Comparison of ENCODE assay signal across 12 cellular contexts in genomic region chr1:203153051-203153988, GRCh38. TPM values are rescaled to one million over a fixed set of nuclear protein-coding genes. Genes with fewer than 3 reads are reported as not detected.
DNase-seq lines count a peak whose midpoint lies in the region; ATAC-seq and TF ChIP-seq lines count a peak whose summit lies in the region.
"Had no signal": no experiment of that assay in that cellular context is flagged by ENCODE, and none has a peak within 500 bp of the region (broad histone marks: within the 10 kb centered on the region; RNA-seq: fewer than 3 reads in every experiment).

No MANE protein-coding gene starts in this region.

- no peak for TF ChIP-seq POLR2A in sigmoid colon (IDR thresholded peaks at IDR 0.05)

- H3K27me3 ChIP-seq in cardiac muscle cell (no peaks in the 10 kb centered on the region), heart right ventricle (peaks cover 0 to 7% (median 0%) of the 10 kb centered on the region in 7 donors), sigmoid colon (no peaks in the 10 kb centered on the region)

- ATAC-seq in heart right ventricle, result no peak
- no peak for ATAC-seq in HG03039 (IDR thresholded peaks at IDR 0.05; ENCODE audit: unreplicated experiment)

- intact Hi-C loops in heart right ventricle (cut with DNase I), result no loop called here
- intact Hi-C loops in sigmoid colon (cut with DNase I), result no loop called here

- H3K4me1 ChIP-seq in cardiac muscle cell (ENCODE audit: low read depth) (peaks cover 62% of the 10 kb centered on the region), heart right ventricle (peaks cover 0 to 30% (median 9%) of the 10 kb centered on the region in 9 donors), sigmoid colon (no peaks in the 10 kb centered on the region)

- no peaks in the 10 kb centered on the region for H3K9me3 ChIP-seq in cardiac muscle cell (ENCODE audit: low read depth)
- H3K9me3 ChIP-seq in heart right ventricle, result peaks cover 0 to 2% (median 0%) of the 10 kb centered on the region in 11 donors
- H3K9me3 ChIP-seq in sigmoid colon, result no peaks in the 10 kb centered on the region

- TF ChIP-seq EP300 in sigmoid colon (IDR thresholded peaks at IDR 0.05), result no peak

- DNase-seq in cardiac muscle cell (ENCODE audit: low read depth in 1 of 2, low spot score in 1 of 2) (peak; percentile 34), heart right ventricle (no peak), left kidney (ENCODE audit: low read depth, low spot score) (peak; percentile 86), sigmoid colon (no peak), activated gamma-delta T cell (lab: John Stamatoyannopoulos, UW) (no peak)
- no peak for DNase-seq in activated CD8-positive, alpha-beta memory T cell treated with anti-CD3 and anti-CD28 coated beads for 24 hours
- DNase-seq: H7, NCI-H1105 treated with DMSO at 0.1 percent for 48 hours had no signal

- no peaks in the 10 kb centered on the region for H3K36me3 ChIP-seq in cardiac muscle cell
- no peaks in the 10 kb centered on the region for H3K36me3 ChIP-seq in heart right ventricle
- H3K36me3 ChIP-seq in sigmoid colon, result no peaks in the 10 kb centered on the region

- H3K27ac ChIP-seq in cardiac muscle cell, result peak overlapping the region; percentile 59
- H3K27ac ChIP-seq in heart right ventricle, result no peak overlapping the region
- peak overlapping the region; percentile 76 for H3K27ac ChIP-seq in angular gyrus (ENCODE audit: low read depth, low read length)
- H3K27ac ChIP-seq in sigmoid colon, result no peak overlapping the region

- 72 to 80% methylated on average over 9 of the region's 9 CpGs for WGBS in heart right ventricle, 2 donors
- 83 to 90% methylated on average over 9 of the region's 9 CpGs for WGBS in sigmoid colon, 2 donors

- no peak for TF ChIP-seq CTCF in cardiac muscle cell (IDR thresholded peaks at IDR 0.05; ENCODE audit: low read depth, low read length)
- no peak for TF ChIP-seq CTCF in heart right ventricle (IDR thresholded peaks at IDR 0.05)
- TF ChIP-seq CTCF in sigmoid colon (IDR thresholded peaks at IDR 0.05), result no peak

- H3K4me3 ChIP-seq in cardiac muscle cell (no peak overlapping the region), heart right ventricle (no peak overlapping the region), sigmoid colon (no peak overlapping the region)
- H3K4me3 ChIP-seq: skin epidermis had no signal

RNA-seq across cellular contexts. Expression of gene MYBPH, which starts 22.3 kb away (rescaled TPM):
- total RNA-seq in cardiac muscle cell (0.53 and 1.4 TPM in 2 replicates), heart right ventricle (not detected), sigmoid colon (not detected)
- polyA plus RNA-seq in cardiac muscle cell (0.86 and 2.1 TPM in 2 replicates), heart right ventricle (not detected), sigmoid colon (not detected)
- total RNA-seq: H7, lung microvascular endothelial cell had no signal

RNA-seq across cellular contexts. Expression of gene ADORA1, which starts 25.8 kb away (rescaled TPM):
- total RNA-seq in cardiac muscle cell, result 8.5 and 14.9 TPM in 2 replicates
- 12.2 and 22.2 TPM in 2 replicates for polyA plus RNA-seq in cardiac muscle cell
- 10 to 100 TPM in 4 of 10 donors, 1 to 10 TPM in 6; 5.1 to 12.2 (median 9.3) TPM for total RNA-seq in heart right ventricle
- polyA plus RNA-seq in heart right ventricle, result 1 to 10 TPM; 1.8 to 8.3 TPM
- total RNA-seq in sigmoid colon, result 1 to 10 TPM in 1 of 4 donors, under 1 TPM in 1, not detected in 2; 0.33 to 1.1 TPM
- polyA plus RNA-seq in sigmoid colon, result 1 to 10 TPM in 1 of 3 donors, under 1 TPM in 1, not detected in 1; 0.92 to 1.3 TPM
- total RNA-seq: lung microvascular endothelial cell had no signal

RNA-seq across cellular contexts. Expression of gene CHI3L1, which starts 33.2 kb away (rescaled TPM):
- total RNA-seq in cardiac muscle cell (1.8 TPM in 1 of 2 replicates, not detected in the other), heart right ventricle (10 to 100 TPM in 1 of 10 donors, 1 to 10 TPM in 3, under 1 TPM in 5, not detected in 1; 0.15 to 11.0 (median 0.42) TPM), sigmoid colon (1 to 10 TPM in 3 of 4 donors, not detected in 1; 2.2 to 9.1 (median 2.6) TPM)
- polyA plus RNA-seq in cardiac muscle cell (1.4 TPM in 1 of 2 replicates, not detected in the other), heart right ventricle (10 to 100 TPM in 1 of 2 donors, 1 to 10 TPM in 1; 2.2 to 14.3 TPM), sigmoid colon (10 to 100 TPM in 1 of 3 donors, 1 to 10 TPM in 2; 1.2 to 28.8 (median 4.9) TPM)
- total RNA-seq: lung microvascular endothelial cell had no signal

Comparison
In these comparisons a context has a peak if more than half of its experiments do, and no peak if none do; other contexts are left out.
1. DNase-seq: peak in cardiac muscle cell (2 of 2) and left kidney (single experiment); none in heart right ventricle (0 of 2), sigmoid colon (single experiment), activated CD8-positive, alpha-beta memory T cell treated with anti-CD3 and anti-CD28 coated beads for 24 hours (single experiment) and activated gamma-delta T cell (single experiment).
2. H3K27ac ChIP-seq: peak in cardiac muscle cell (single experiment) and angular gyrus (single experiment); none in heart right ventricle (0 of 10) and sigmoid colon (0 of 4).